Comparison of ENCODE assay signal across 17 cellular contexts in genomic region chr19:31380854-31381253, GRCh38. TPM values are rescaled to one million over a fixed set of nuclear protein-coding genes. Genes with fewer than 3 reads are reported as not detected.
DNase-seq lines count a peak whose midpoint lies in the region; ATAC-seq and TF ChIP-seq lines count a peak whose summit lies in the region.
"Had no signal": no experiment of that assay in that cellular context is flagged by ENCODE, and none has a peak within 500 bp of the region (broad histone marks: within the 10 kb centered on the region; RNA-seq: fewer than 3 reads in every experiment).

No MANE protein-coding gene starts in this region.

- TF ChIP-seq CTCF in GM23338 (conservative IDR thresholded peaks at IDR 0.05; ENCODE audit: low read depth in 2 of 2), result no peak
- TF ChIP-seq CTCF in ovary (IDR thresholded peaks at IDR 0.05), result no peak

- 0 out of 3 replicates have a peak, but pooled peaks cover 5% of the 10 kb centered on the region for H3K36me3 Mint-ChIP-seq in GM23338 (ENCODE audit: low read depth)
- H3K36me3 Mint-ChIP-seq: CD4-positive, alpha-beta memory T cell had no signal

- intact Hi-C loops in posterior vena cava (cut with DNase I), result no loop called here
- intact Hi-C loops in ovary (cut with DNase I), result no loop called here

- no peaks in the 10 kb centered on the region for H3K36me3 ChIP-seq in GM23338 (ENCODE audit: insufficient read depth)
- H3K36me3 ChIP-seq in ovary, result no peaks in the 10 kb centered on the region

- H3K4me3 ChIP-seq in GM23338 (no peak overlapping the region), ovary (no peak overlapping the region)

- no peaks in the 10 kb centered on the region for H3F3A ChIP-seq in GM23338 (replicated peaks; ENCODE audit: low read depth)

- no peaks in the 10 kb centered on the region; the same call in 1 of the 3 replicates for H3K4me1 Mint-ChIP-seq in GM23338
- H3K4me1 Mint-ChIP-seq: CD4-positive, alpha-beta memory T cell had no signal

- no peaks in the 10 kb centered on the region for H3K9me3 ChIP-seq in ovary

- H3K27me3 ChIP-seq in GM23338 (ENCODE audit: insufficient read depth) (no peaks in the 10 kb centered on the region), ovary (no peaks in the 10 kb centered on the region)

- no peaks in the 10 kb centered on the region; the same call in 2 of the 3 replicates for H3K9me3 Mint-ChIP-seq in GM23338

- H3K9me2 ChIP-seq in GM23338 (ENCODE audit: insufficient read depth), result no peaks in the 10 kb centered on the region

- ATAC-seq in GM23338 (no peak; the same call in 2 of the 3 replicates), GM21528 (IDR thresholded peaks at IDR 0.05; ENCODE audit: low FRiP score, unreplicated experiment) (no peak)

- no peak overlapping the region for H3K4me3 Mint-ChIP-seq in GM23338
- H3K4me3 Mint-ChIP-seq: CD4-positive, alpha-beta memory T cell had no signal

- no peaks in the 10 kb centered on the region for H4K20me1 ChIP-seq in GM23338 (replicated peaks; ENCODE audit: insufficient read depth)

- no peaks in the 10 kb centered on the region for H3K79me2 ChIP-seq in GM23338 (replicated peaks; ENCODE audit: insufficient read depth)

- H3K4me1 ChIP-seq in GM23338 (ENCODE audit: insufficient read depth), result no peaks in the 10 kb centered on the region
- H3K4me1 ChIP-seq in ovary (ENCODE audit: insufficient read depth), result peaks cover 4% of the 10 kb centered on the region

- no peak for TF ChIP-seq EP300 in ovary (IDR thresholded peaks at IDR 0.05)

- DNase-seq in GM23338 (ENCODE audit: low spot score), result no peak
- peak; percentile 29 for DNase-seq in iPS-NIHi7 (ENCODE audit: extremely low spot score)
- DNase-seq in posterior vena cava (ENCODE audit: low spot score), result peak; percentile 19
- DNase-seq in stimulated activated CD4-positive, alpha-beta T cell treated with anti-CD3 and anti-CD28 coated beads, Interleukin-15, amount 100 ng/mL, for 24 hours, result no peak
- DNase-seq in NCI-H774 (lab: John Stamatoyannopoulos, UW), result no peak
- no peak for DNase-seq in ovary
- DNase-seq: C1 segment of cervical spinal cord; Calu3; CD4-positive, alpha-beta memory T cell; COR-L47; DMS53; DMS79 treated with DMSO at 0.1 percent for 48 hours; GOT3; H7; HCEC 1CT had no signal

- H3K27ac ChIP-seq in GM23338 (ENCODE audit: low read depth), result no peak overlapping the region
- no peak overlapping the region for H3K27ac ChIP-seq in ovary

- WGBS in ovary, 3 donors, result 93 to 98% (median 96%) methylated on average over 6 of the region's 6 CpGs

- no peak overlapping the region for H3K4me2 ChIP-seq in GM23338

- H3K27me3 Mint-ChIP-seq in GM23338 (ENCODE audit: insufficient read depth, low read depth, poor library complexity), result peaks cover 2% of the 10 kb centered on the region

- TF ChIP-seq POLR2A in ovary (IDR thresholded peaks at IDR 0.05), result no peak

- H2AFZ ChIP-seq in GM23338, result no peak overlapping the region

- H3K27ac Mint-ChIP-seq in GM23338, result no peak overlapping the region
- H3K27ac Mint-ChIP-seq: CD4-positive, alpha-beta memory T cell had no signal

TF ChIP-seq in GM23338, 12 proteins besides CTCF, POLR2A, EP300 and RAD21:
- TF ChIP-seq EZH2phosphoT487 (IDR thresholded peaks at IDR 0.05; ENCODE audit: unreplicated experiment) (no peak), REST (IDR thresholded peaks at IDR 0.05; ENCODE audit: unreplicated experiment) (peak; percentile 50)

TF ChIP-seq in PFSK-1, 5 proteins besides CTCF, POLR2A, EP300 and RAD21:
- TF ChIP-seq REST (IDR thresholded peaks at IDR 0.05; ENCODE audit: insufficient read depth in 1 of 2, low read depth in 2 of 2, low read length in 2 of 2), result peak; percentile 56 to 73; a peak in 2 of 4 replicates
- TF ChIP-seq TAF1 (IDR thresholded peaks at IDR 0.05; ENCODE audit: borderline replicate concordance, insufficient read depth, low read length), result no peak

RNA-seq across cellular contexts. Expression of gene TSHZ3, which starts 31.6 kb away (rescaled TPM):
- total RNA-seq in GM23338 (2014; rRNA removed; shearing (Covaris generic)), result 8.7 and 8.9 TPM in 2 replicates
- 3.3 and 3.8 TPM in 2 replicates for polyA plus RNA-seq in GM23338 (2016; fragmentation: Nextera tagmentation; extraction: Ambion mirVana)
- 8.0 TPM for polyA plus RNA-seq in PFSK-1 (2012; ENCODE audit: insufficient read length, low read depth)
- 10 to 100 TPM; 30.8 to 32.1 TPM for total RNA-seq in posterior vena cava
- 100 to 1,000 TPM in 1 of 7 donors, 10 to 100 TPM in 6; 24.8 to 107 (median 76.2) TPM for total RNA-seq in ovary
- polyA plus RNA-seq in ovary, result 10 to 100 TPM; 23.3 to 28.0 TPM
- total RNA-seq: Calu3 had no signal

Comparison
In these comparisons a context has a peak if more than half of its experiments do, and no peak if none do; other contexts are left out.
1. DNase-seq: peak in iPS-NIHi7 (single experiment) and posterior vena cava (single experiment); none in GM23338 (single experiment), stimulated activated CD4-positive, alpha-beta T cell treated with anti-CD3 and anti-CD28 coated beads, Interleukin-15, amount 100 ng/mL, for 24 hours (single experiment), NCI-H774 (single experiment) and ovary (0 of 5).